13 cellular contexts compared by ENCODE assay signal in genomic region chr1:231800071-231800470, GRCh38.
DNase-seq lines count a peak whose midpoint lies in the region; ATAC-seq lines count a peak whose summit lies in the region.
"Had no signal": no experiment of that assay in that cellular context is flagged by ENCODE, and none has a peak within 500 bp of the region (broad histone marks: within the 10 kb centered on the region; RNA-seq: fewer than 3 reads in every experiment).

No MANE protein-coding gene starts in this region.

- peaks cover 0 to 2% (median 0%) of the 10 kb centered on the region in 3 donors for H3K27me3 Mint-ChIP-seq in immature natural killer cell (ENCODE audit: low read depth in 3 of 3)
- no peaks in the 10 kb centered on the region for H3K27me3 Mint-ChIP-seq in activated T-helper 2 cell treated with anti-CD3 and anti-CD28 coated beads, Interferon-gamma antibody, Interleukin-2, Interleukin-4, amounts not matched to agents 10 μg/mL and 5 μg/mL and 100 μg/mL, durations not matched to agents 14 hours and 24 hours and 36 hours (ENCODE audit: low read depth)
- H3K27me3 Mint-ChIP-seq: T-helper 17 cell had no signal

- H3K27ac Mint-ChIP-seq in immature natural killer cell, result peak overlapping the region in 5 of 6 donors; percentile 45 to 91 (median 78)
- no peak overlapping the region for H3K27ac Mint-ChIP-seq in activated T-helper 2 cell treated with anti-CD3 and anti-CD28 coated beads, Interferon-gamma antibody, Interleukin-2, Interleukin-4, amounts not matched to agents 10 μg/mL and 5 μg/mL and 100 μg/mL, durations not matched to agents 14 hours and 24 hours and 36 hours
- H3K27ac Mint-ChIP-seq: T-helper 17 cell had no signal

- no peaks in the 10 kb centered on the region for H3K4me1 Mint-ChIP-seq in immature natural killer cell
- no peaks in the 10 kb centered on the region for H3K4me1 Mint-ChIP-seq in activated T-helper 2 cell treated with anti-CD3 and anti-CD28 coated beads, Interferon-gamma antibody, Interleukin-2, Interleukin-4, amounts not matched to agents 10 μg/mL and 5 μg/mL and 100 μg/mL, durations not matched to agents 14 hours and 24 hours and 36 hours (ENCODE audit: low read depth)

- no peak for ATAC-seq in GM21381 (IDR thresholded peaks at IDR 0.05; ENCODE audit: unreplicated experiment)
- ATAC-seq: left lung, T-helper 17 cell had no signal

- intact Hi-C loops in activated T-helper 2 cell treated with anti-CD3 and anti-CD28 coated beads, Interferon-gamma antibody, Interleukin-2, Interleukin-4, amounts not matched to agents 10 μg/mL and 5 μg/mL and 100 μg/mL, durations not matched to agents 14 hours and 24 hours and 36 hours (cut with micrococcal nuclease), result no loop called here

- no peak overlapping the region for H3K4me3 Mint-ChIP-seq in immature natural killer cell
- no peak overlapping the region for H3K4me3 Mint-ChIP-seq in activated T-helper 2 cell treated with anti-CD3 and anti-CD28 coated beads, Interferon-gamma antibody, Interleukin-2, Interleukin-4, amounts not matched to agents 10 μg/mL and 5 μg/mL and 100 μg/mL, durations not matched to agents 14 hours and 24 hours and 36 hours (ENCODE audit: low read depth)
- H3K4me3 Mint-ChIP-seq: T-helper 17 cell had no signal

- peaks cover 0 to 2% (median 0%) of the 10 kb centered on the region in 6 donors for H3K9me3 Mint-ChIP-seq in immature natural killer cell
- H3K9me3 Mint-ChIP-seq in activated T-helper 2 cell treated with anti-CD3 and anti-CD28 coated beads, Interferon-gamma antibody, Interleukin-2, Interleukin-4, amounts not matched to agents 10 μg/mL and 5 μg/mL and 100 μg/mL, durations not matched to agents 14 hours and 24 hours and 36 hours, result peaks cover 14% of the 10 kb centered on the region

- peak; percentile 83 for DNase-seq in A172 (ENCODE audit: low spot score)
- peak; percentile 74 for DNase-seq in EL
- DNase-seq in astrocyte of the hippocampus (ENCODE audit: low read depth, low spot score), result peak; percentile 73
- no peak for DNase-seq in immature natural killer cell
- DNase-seq in activated T-helper 2 cell treated with anti-CD3 and anti-CD28 coated beads, Interferon-gamma antibody, Interleukin-2, Interleukin-4, amounts not matched to agents 10 μg/mL and 5 μg/mL and 100 μg/mL, durations not matched to agents 14 hours and 24 hours and 36 hours (ENCODE audit: low spot score), result no peak
- no peak for DNase-seq in T-helper 2 cell
- DNase-seq in HCEC 1CT, result no peak
- DNase-seq: activated CD4-positive, alpha-beta T cell treated with anti-CD3 and anti-CD28 coated beads, Interleukin-2, amount 50 U/mL, for 48 hours; head of caudate nucleus; left lung; OCI-M1; T-helper 17 cell had no signal

- peaks cover 0 to 6% (median 5%) of the 10 kb centered on the region in 3 donors for H3K36me3 Mint-ChIP-seq in immature natural killer cell
- H3K36me3 Mint-ChIP-seq in activated T-helper 2 cell treated with anti-CD3 and anti-CD28 coated beads, Interferon-gamma antibody, Interleukin-2, Interleukin-4, amounts not matched to agents 10 μg/mL and 5 μg/mL and 100 μg/mL, durations not matched to agents 14 hours and 24 hours and 36 hours (ENCODE audit: low read depth), result peaks cover 8% of the 10 kb centered on the region

Comparison
In these comparisons a context has a peak if more than half of its experiments do, and no peak if none do; other contexts are left out.
1. DNase-seq: peak in A172 (single experiment), EL (single experiment) and astrocyte of the hippocampus (single experiment); none in immature natural killer cell (0 of 3), activated T-helper 2 cell treated with anti-CD3 and anti-CD28 coated beads, Interferon-gamma antibody, Interleukin-2, Interleukin-4, amounts not matched to agents 10 μg/mL and 5 μg/mL and 100 μg/mL, durations not matched to agents 14 hours and 24 hours and 36 hours (single experiment), T-helper 2 cell (0 of 5) and HCEC 1CT (single experiment).